ENCODE assay signal across 19 cellular contexts in genomic region chr12:5257763-5258475, GRCh38.
A peak's percentile ranks its signal among the peaks of the same experiment; 100 is the strongest.
DNase-seq lines count a peak whose midpoint lies in the region; ATAC-seq and TF ChIP-seq lines count a peak whose summit lies in the region.
"Had no signal": no experiment of that assay in that cellular context is flagged by ENCODE, and none has a peak within 500 bp of the region (broad histone marks: within the 10 kb centered on the region; RNA-seq: fewer than 3 reads in every experiment).

No MANE protein-coding gene starts in this region.

- no peak for ATAC-seq in GM18861 (IDR thresholded peaks at IDR 0.05; ENCODE audit: unreplicated experiment)
- ATAC-seq: GM12878 had no signal

- H3K27me3 ChIP-seq in MG63: no peaks in the 10 kb centered on the region
- no peaks in the 10 kb centered on the region for H3K27me3 ChIP-seq in suprapubic skin

- WGBS in suprapubic skin: 43% methylated on average over 2 of the region's 2 CpGs

- no peaks in the 10 kb centered on the region for H3K36me3 ChIP-seq in MG63
- H3K36me3 ChIP-seq in suprapubic skin: no peaks in the 10 kb centered on the region

- H3K9me3 ChIP-seq in MG63 (no peaks in the 10 kb centered on the region), suprapubic skin (no peaks in the 10 kb centered on the region)
- H3K9me3 ChIP-seq: SK-N-SH had no signal

- no peak for TF ChIP-seq CTCF in suprapubic skin (IDR thresholded peaks at IDR 0.05)

- DNase-seq in NCI-H2107 treated with DMSO at 0.1 percent for 48 hours (lab: John Stamatoyannopoulos, UW; ENCODE audit: unreplicated experiment) (peak; percentile 96), NCI-H2107 (lab: John Stamatoyannopoulos, UW) (no peak), MG63 (peak; percentile 21), astrocyte of the hippocampus (ENCODE audit: low read depth, low spot score) (peak; percentile 66), suprapubic skin (ENCODE audit: low spot score in 2 of 2) (no peak), NCI-H446 treated with DMSO at 0.1 percent for 48 hours (lab: John Stamatoyannopoulos, UW) (no peak), nucleus accumbens (lab: John Stamatoyannopoulos, UW) (no peak)
- DNase-seq: Calu3; CD4-positive, alpha-beta T cell; GOT3; MM.1S; NCI-H1105; NCI-H2171 treated with DMSO at 0.1 percent for 48 hours; NCI-H510A; SHP77 treated with DMSO at 0.1 percent for 48 hours; SK-N-SH had no signal

- peak overlapping the region; percentile 20 for H3K27ac ChIP-seq in suprapubic skin
- H3K27ac ChIP-seq: KMS-11 had no signal

- H3K4me1 ChIP-seq in suprapubic skin: peaks cover 26% of the 10 kb centered on the region

- no peak overlapping the region for H3K4me3 ChIP-seq in MG63
- no peak overlapping the region for H3K4me3 ChIP-seq in suprapubic skin
- H3K4me3 ChIP-seq: GM12878 had no signal

- no peak for TF ChIP-seq POLR2A in suprapubic skin (IDR thresholded peaks at IDR 0.05)

- TF ChIP-seq EP300 in suprapubic skin (IDR thresholded peaks at IDR 0.05): no peak

Comparison
In these comparisons a context has a peak if more than half of its experiments do, and no peak if none do; other contexts are left out.
1. DNase-seq: peak in NCI-H2107 treated with DMSO at 0.1 percent for 48 hours (single experiment), MG63 (single experiment) and astrocyte of the hippocampus (single experiment); none in NCI-H2107 (single experiment), suprapubic skin (0 of 2), NCI-H446 treated with DMSO at 0.1 percent for 48 hours (single experiment) and nucleus accumbens (0 of 56).